7 cellular contexts compared by ENCODE assay signal in genomic region chr7:116984917-116985316, GRCh38. TPM values are rescaled to one million over a fixed set of nuclear protein-coding genes. Genes with fewer than 3 reads are reported as not detected.
DNase-seq lines count a peak whose midpoint lies in the region; ATAC-seq, FAIRE-seq and TF ChIP-seq lines count a peak whose summit lies in the region.

No MANE protein-coding gene starts in this region.

- no peak overlapping the region for H3K27ac ChIP-seq in ascending aorta

- TF ChIP-seq CTCF in GM12865 (IDR thresholded peaks at IDR 0.05; ENCODE audit: insufficient read depth, low read depth, low read length, missing control alignments) (peak; percentile 56), ascending aorta (IDR thresholded peaks at IDR 0.05) (peak; percentile 38 to 69 (median 59))

- CTCF ChIA-PET in HEK293T (lab: Yijun Ruan, JAX) = interaction anchor here (0.5 to 1.6 kb wide), 7 partner anchors 10 to 143 kb away, joined by 3 to 6 read pairs (median 3); no protein-coding TSS in a partner anchor

- intact Hi-C loops in ascending aorta (cut with DNase I) = loop anchor here (2.0 to 5.0 kb wide), 2 partner anchors 37 to 54 kb away; no protein-coding TSS in a partner anchor

- no peak for FAIRE-seq in HTR-8/SVneo (lab: Jason Lieb, UNC)

- no peaks in the 10 kb centered on the region for H3K27me3 ChIP-seq in ascending aorta

- POLR2A ChIA-PET in HEK293T (lab: Yijun Ruan, JAX) = interaction anchor here (1.5 kb wide), 1 partner anchor 30 kb away, joined by 4 read pairs; no protein-coding TSS in a partner anchor

- H3K36me3 ChIP-seq in ascending aorta = no peaks in the 10 kb centered on the region

- DNase-seq in GM12865 (ENCODE audit: low read depth) = peak; percentile 52
- peak; percentile 18 for DNase-seq in HEK293T (ENCODE audit: extremely low spot score)
- DNase-seq in NCI-H2081 (lab: John Stamatoyannopoulos, UW) = peak; percentile 25 to 46
- DNase-seq in ascending aorta (ENCODE audit: low spot score in 2 of 2) = no peak
- peak; percentile 35 for DNase-seq in kidney tubule cell (ENCODE audit: low spot score)
- no peak for DNase-seq in HTR-8/SVneo (ENCODE audit: insufficient read length, low spot score)

- H3K4me3 ChIP-seq in GM12865 (ENCODE audit: low read depth, low read length) (no peak overlapping the region), ascending aorta (no peak overlapping the region)

- no peak for ATAC-seq in HG03439 (IDR thresholded peaks at IDR 0.05; ENCODE audit: unreplicated experiment)

- no peaks in the 10 kb centered on the region for H3K4me1 ChIP-seq in ascending aorta

- H3K9me3 ChIP-seq in ascending aorta = no peaks in the 10 kb centered on the region

TF ChIP-seq in HEK293T, 16 proteins besides CTCF, POLR2A, EP300 and RAD21:
- TF ChIP-seq FOXM1 (IDR thresholded peaks at IDR 0.05; ENCODE audit: borderline replicate concordance) (no peak), FOXA1 (IDR thresholded peaks at IDR 0.05) (no peak), L3MBTL2 (conservative IDR thresholded peaks at IDR 0.05) (no peak), SP1 (IDR thresholded peaks at IDR 0.05) (no peak), ELF4 (IDR thresholded peaks at IDR 0.05) (no peak), HDGF (IDR thresholded peaks at IDR 0.05; ENCODE audit: borderline replicate concordance) (no peak), CTBP1 (IDR thresholded peaks at IDR 0.05; ENCODE audit: borderline replicate concordance) (no peak), SUZ12 (IDR thresholded peaks at IDR 0.05) (no peak), ARNT (IDR thresholded peaks at IDR 0.05) (no peak), ZNF384 (IDR thresholded peaks at IDR 0.05) (no peak), NFRKB (IDR thresholded peaks at IDR 0.05) (no peak), BHLHE40 (IDR thresholded peaks at IDR 0.05; ENCODE audit: borderline replicate concordance) (no peak), TARDBP (IDR thresholded peaks at IDR 0.05) (no peak), FOXK2 (IDR thresholded peaks at IDR 0.05) (no peak), LEF1 (IDR thresholded peaks at IDR 0.05; ENCODE audit: borderline replicate concordance) (no peak)
TF ChIP-seq in HEK293T: peak in this region for 0.

RNA-seq across cellular contexts. Expression of gene ST7, which starts 31.6 kb away (rescaled TPM):
- 19.2 TPM for total RNA-seq in ascending aorta

Comparison
In these comparisons a context has a peak if more than half of its experiments do, and no peak if none do; other contexts are left out.
1. DNase-seq: peak in GM12865 (single experiment), HEK293T (single experiment), NCI-H2081 (2 of 2) and kidney tubule cell (single experiment); none in ascending aorta (0 of 2) and HTR-8/SVneo (single experiment).